26 cellular contexts compared by ENCODE assay signal in genomic region chr10:1652151-1652550, GRCh38.
A peak's percentile ranks its signal among the peaks of the same experiment; 100 is the strongest.
DNase-seq lines count a peak whose midpoint lies in the region; ATAC-seq and TF ChIP-seq lines count a peak whose summit lies in the region.
"Had no signal": no experiment of that assay in that cellular context is flagged by ENCODE, and none has a peak within 500 bp of the region (broad histone marks: within the 10 kb centered on the region; RNA-seq: fewer than 3 reads in every experiment).

No MANE protein-coding gene starts in this region.

- TF ChIP-seq CTCF in glutamatergic neuron (IDR thresholded peaks at IDR 0.05; ENCODE audit: partially characterized antibody, unreplicated experiment) (no peak), type B pancreatic cell (conservative IDR thresholded peaks at IDR 0.05) (no peak), left lung (IDR thresholded peaks at IDR 0.05) (no peak)

- no peak overlapping the region for H3K27ac ChIP-seq in left lung
- H3K27ac ChIP-seq: HL-60, KMS-11, Peyer's patch, SK-N-MC had no signal

- ATAC-seq in GM21360 (IDR thresholded peaks at IDR 0.05; ENCODE audit: unreplicated experiment) (no peak), left lung (no peak), HG03521 (IDR thresholded peaks at IDR 0.05; ENCODE audit: unreplicated experiment) (no peak)

- H3K27me3 ChIP-seq in left lung = no peaks in the 10 kb centered on the region
- H3K27me3 ChIP-seq: BE2C, Peyer's patch had no signal

- DNase-seq in NCI-H2081 (lab: John Stamatoyannopoulos, UW) (peak; percentile 15 to 29), NCI-H2081 treated with DMSO at 0.1 percent for 48 hours (lab: John Stamatoyannopoulos, UW) (no peak), cerebellar cortex (ENCODE audit: low spot score) (peak; percentile 97), glutamatergic neuron (no peak), type B pancreatic cell (ENCODE audit: extremely low spot score, unreplicated experiment) (peak; percentile 49), left lung (no peak)
- DNase-seq: 8988T, ACHN, BE2C, Calu3, DMS79 treated with DMSO at 0.1 percent for 48 hours, HCEC 1CT, MM.1S, NCI-H187, NCI-H2227 treated with DMSO at 0.1 percent for 48 hours, NCI-H510A, NCI-H69, SIG-M5 had no signal

- intact Hi-C loops in left lung (cut with DNase I) = no loop called here

- H3K27ac Mint-ChIP-seq in glutamatergic neuron (ENCODE audit: unreplicated experiment) (peak overlapping the region; percentile 84), type B pancreatic cell (no peak overlapping the region)
- H3K27ac Mint-ChIP-seq: CD14-positive monocyte, IgD-negative memory B cell had no signal

- H3K4me3 Mint-ChIP-seq in glutamatergic neuron (ENCODE audit: unreplicated experiment) (peak overlapping the region; percentile 55), type B pancreatic cell (no peak overlapping the region)
- H3K4me3 Mint-ChIP-seq: CD14-positive monocyte, IgD-negative memory B cell had no signal

- H3K4me3 ChIP-seq in left lung = no peak overlapping the region
- H3K4me3 ChIP-seq: Peyer's patch, SK-N-MC had no signal

- H3K27me3 Mint-ChIP-seq in glutamatergic neuron (ENCODE audit: unreplicated experiment) (peaks cover 8% of the 10 kb centered on the region), type B pancreatic cell (peaks cover 25% of the 10 kb centered on the region)

- peaks cover 12% of the 10 kb centered on the region for H3K9me3 Mint-ChIP-seq in glutamatergic neuron (ENCODE audit: unreplicated experiment)
- no peaks in the 10 kb centered on the region for H3K9me3 Mint-ChIP-seq in type B pancreatic cell
- H3K9me3 Mint-ChIP-seq: CD14-positive monocyte, IgD-negative memory B cell had no signal

- no peaks in the 10 kb centered on the region for H3K9me3 ChIP-seq in left lung
- H3K9me3 ChIP-seq: BE2C, Peyer's patch had no signal

- H3K36me3 Mint-ChIP-seq in glutamatergic neuron (ENCODE audit: unreplicated experiment) (no peaks in the 10 kb centered on the region), type B pancreatic cell (no peaks in the 10 kb centered on the region)
- H3K36me3 Mint-ChIP-seq: CD14-positive monocyte, IgD-negative memory B cell had no signal

- peaks cover 46% of the 10 kb centered on the region for H3K4me1 Mint-ChIP-seq in glutamatergic neuron (ENCODE audit: low read depth, unreplicated experiment)
- H3K4me1 Mint-ChIP-seq in type B pancreatic cell (ENCODE audit: unreplicated experiment) = no peaks in the 10 kb centered on the region
- H3K4me1 Mint-ChIP-seq: CD14-positive monocyte had no signal

- no peaks in the 10 kb centered on the region for H3K36me3 ChIP-seq in left lung
- H3K36me3 ChIP-seq: BE2C, Peyer's patch had no signal

- no peaks in the 10 kb centered on the region for H3K4me1 ChIP-seq in left lung
- H3K4me1 ChIP-seq: BE2C, Peyer's patch had no signal

Comparison
In these comparisons a context has a peak if more than half of its experiments do, and no peak if none do; other contexts are left out.
1. DNase-seq: peak in NCI-H2081 (2 of 2), cerebellar cortex (single experiment) and type B pancreatic cell (single experiment); none in NCI-H2081 treated with DMSO at 0.1 percent for 48 hours (single experiment), glutamatergic neuron (single experiment) and left lung (0 of 2).